ENCODE assay signal across 10 cellular contexts in the genomic region with DNA sequence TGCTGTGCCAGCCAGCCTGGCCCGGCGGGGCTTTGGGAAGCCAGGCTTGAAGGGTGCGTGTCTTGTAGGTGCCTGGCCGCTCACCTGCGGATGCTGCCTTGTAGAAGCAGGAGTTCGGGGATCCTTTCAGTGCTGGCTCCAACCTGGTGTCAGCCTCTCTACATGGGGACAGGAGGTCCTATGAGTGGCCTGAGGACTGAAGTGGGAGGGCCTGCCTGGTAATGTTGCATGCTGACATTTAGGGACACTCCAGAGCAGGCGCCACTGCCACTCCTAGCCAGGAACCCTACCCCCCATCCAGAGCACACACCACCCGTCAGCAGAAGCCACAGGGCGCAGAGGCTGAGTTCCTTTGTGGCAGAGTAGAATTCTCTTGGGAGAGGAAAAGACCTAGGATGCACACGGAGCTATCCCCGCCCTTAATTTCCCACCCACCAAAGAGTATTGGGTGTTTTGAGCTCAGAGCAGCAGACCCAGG. TPM values are rescaled to one million over a fixed set of nuclear protein-coding genes. Genes with fewer than 3 reads are reported as not detected.
DNase-seq lines count a peak whose midpoint lies in the region; ATAC-seq and TF ChIP-seq lines count a peak whose summit lies in the region.
"Had no signal": no experiment of that assay in that cellular context is flagged by ENCODE, and none has a peak within 500 bp of the region (broad histone marks: within the 10 kb centered on the region; RNA-seq: fewer than 3 reads in every experiment).

No MANE protein-coding gene starts in this region.

- peak overlapping the region; percentile 87 for H3K4me3 Mint-ChIP-seq in glutamatergic neuron (ENCODE audit: unreplicated experiment)
- H3K4me3 Mint-ChIP-seq: T-helper 1 cell treated with Interleukin-12 subunit alpha and Interleukin-12 subunit beta and Interleukin-4 antibody, amounts not matched to agents 30 μg/mL and 1 μg/mL, for 36 hours had no signal

- H3K4me3 ChIP-seq in HEK293 (ENCODE audit: low read depth, low read length) (peak overlapping the region; percentile 32), WI38 (ENCODE audit: low read depth, low read length) (peak overlapping the region; percentile 58), psoas muscle (peak overlapping the region; percentile 22)
- H3K4me3 ChIP-seq: colonic mucosa had no signal

- CTCF ChIA-PET in HEK293 (lab: Yijun Ruan, JAX): interaction anchor here (1.5 kb wide), 1 partner anchor 66 kb away, joined by 3 read pairs; no protein-coding TSS in a partner anchor

- H3K27me3 Mint-ChIP-seq in glutamatergic neuron (ENCODE audit: unreplicated experiment): peaks cover 4% of the 10 kb centered on the region

- H3K27ac Mint-ChIP-seq in glutamatergic neuron (ENCODE audit: unreplicated experiment): peak overlapping the region; percentile 72
- H3K27ac Mint-ChIP-seq: T-helper 1 cell treated with Interleukin-12 subunit alpha and Interleukin-12 subunit beta and Interleukin-4 antibody, amounts not matched to agents 30 μg/mL and 1 μg/mL, for 36 hours had no signal

- WGBS in psoas muscle, 3 donors: 31 to 47% (median 36%) methylated on average over 11 of the region's 11 CpGs

- peaks cover 0 to 34% (median 10%) of the 10 kb centered on the region in 3 donors for H3K27me3 ChIP-seq in psoas muscle (ENCODE audit: insufficient read depth in 3 of 3, low read length in 2 of 3)

- POLR2A ChIA-PET in HEK293 (lab: Yijun Ruan, JAX): no interaction called here

- TF ChIP-seq CTCF in HEK293 (tag by site-specific recombination; IDR thresholded peaks at IDR 0.05): no peak
- TF ChIP-seq CTCF in WI38 (IDR thresholded peaks at IDR 0.05; ENCODE audit: low read depth, low read length): no peak
- TF ChIP-seq CTCF in glutamatergic neuron (IDR thresholded peaks at IDR 0.05; ENCODE audit: partially characterized antibody, unreplicated experiment): no peak
- TF ChIP-seq CTCF in psoas muscle (IDR thresholded peaks at IDR 0.05): no peak

- no peaks in the 10 kb centered on the region for H3K36me3 Mint-ChIP-seq in glutamatergic neuron (ENCODE audit: unreplicated experiment)

- intact Hi-C loops in psoas muscle (cut with DNase I): no loop called here

- ATAC-seq in psoas muscle: no peak
- ATAC-seq in GM21360 (IDR thresholded peaks at IDR 0.05; ENCODE audit: unreplicated experiment): no peak
- ATAC-seq in GM21786 (IDR thresholded peaks at IDR 0.05; ENCODE audit: unreplicated experiment): no peak

- no peaks in the 10 kb centered on the region for H3K36me3 ChIP-seq in HEK293 (ENCODE audit: control insufficient read depth in 2 of 2, insufficient read depth in 1 of 2, low read length in 2 of 2)
- no peaks in the 10 kb centered on the region for H3K36me3 ChIP-seq in psoas muscle (ENCODE audit: insufficient read depth in 1 of 2, low read depth in 1 of 2)
- H3K36me3 ChIP-seq: colonic mucosa had no signal

- H3K9me3 ChIP-seq in HEK293 (ENCODE audit: control insufficient read depth, insufficient read depth, low read depth, low read length): no peaks in the 10 kb centered on the region
- no peaks in the 10 kb centered on the region for H3K9me3 ChIP-seq in psoas muscle
- H3K9me3 ChIP-seq: colonic mucosa had no signal

- H3K27ac ChIP-seq in HEK293 (ENCODE audit: extremely low read depth, low read depth, low read length) (no peak overlapping the region), psoas muscle (no peak overlapping the region)
- H3K27ac ChIP-seq: colonic mucosa, parathyroid adenoma had no signal

- DNase-seq in glutamatergic neuron (no peak), psoas muscle (no peak), RPMI8226 (no peak)

- H3K4me1 ChIP-seq in HEK293 (ENCODE audit: control insufficient read depth, insufficient read depth, low read length) (0 out of 2 replicates have a peak, but pooled peaks cover 3% of the 10 kb centered on the region), psoas muscle (no peaks in the 10 kb centered on the region)
- H3K4me1 ChIP-seq: colonic mucosa had no signal

- H3K9me3 Mint-ChIP-seq in glutamatergic neuron (ENCODE audit: unreplicated experiment): peaks cover 3% of the 10 kb centered on the region
- H3K9me3 Mint-ChIP-seq: T-helper 1 cell treated with Interleukin-12 subunit alpha and Interleukin-12 subunit beta and Interleukin-4 antibody, amounts not matched to agents 30 μg/mL and 1 μg/mL, for 36 hours had no signal

- no peaks in the 10 kb centered on the region for H3K4me1 Mint-ChIP-seq in glutamatergic neuron (ENCODE audit: low read depth, unreplicated experiment)

TF ChIP-seq in HEK293, 187 proteins besides CTCF, POLR2A, EP300 and RAD21 (continues in another document):
- TF ChIP-seq GLIS2 (tag by site-specific recombination; IDR thresholded peaks at IDR 0.05): peak; percentile 39; the same call in 1 of the 2 replicates
- TF ChIP-seq, protein P1, sequence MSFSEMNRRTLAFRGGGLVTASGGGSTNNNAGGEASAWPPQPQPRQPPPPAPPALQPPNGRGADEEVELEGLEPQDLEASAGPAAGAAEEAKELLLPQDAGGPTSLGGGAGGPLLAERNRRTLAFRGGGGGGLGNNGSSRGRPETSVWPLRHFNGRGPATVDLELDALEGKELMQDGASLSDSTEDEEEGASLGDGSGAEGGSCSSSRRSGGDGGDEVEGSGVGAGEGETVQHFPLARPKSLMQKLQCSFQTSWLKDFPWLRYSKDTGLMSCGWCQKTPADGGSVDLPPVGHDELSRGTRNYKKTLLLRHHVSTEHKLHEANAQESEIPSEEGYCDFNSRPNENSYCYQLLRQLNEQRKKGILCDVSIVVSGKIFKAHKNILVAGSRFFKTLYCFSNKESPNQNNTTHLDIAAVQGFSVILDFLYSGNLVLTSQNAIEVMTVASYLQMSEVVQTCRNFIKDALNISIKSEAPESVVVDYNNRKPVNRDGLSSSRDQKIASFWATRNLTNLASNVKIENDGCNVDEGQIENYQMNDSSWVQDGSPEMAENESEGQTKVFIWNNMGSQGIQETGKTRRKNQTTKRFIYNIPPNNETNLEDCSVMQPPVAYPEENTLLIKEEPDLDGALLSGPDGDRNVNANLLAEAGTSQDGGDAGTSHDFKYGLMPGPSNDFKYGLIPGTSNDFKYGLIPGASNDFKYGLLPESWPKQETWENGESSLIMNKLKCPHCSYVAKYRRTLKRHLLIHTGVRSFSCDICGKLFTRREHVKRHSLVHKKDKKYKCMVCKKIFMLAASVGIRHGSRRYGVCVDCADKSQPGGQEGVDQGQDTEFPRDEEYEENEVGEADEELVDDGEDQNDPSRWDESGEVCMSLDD (tag by site-specific recombination; IDR thresholded peaks at IDR 0.05): no peak
- TF ChIP-seq, protein P2, sequence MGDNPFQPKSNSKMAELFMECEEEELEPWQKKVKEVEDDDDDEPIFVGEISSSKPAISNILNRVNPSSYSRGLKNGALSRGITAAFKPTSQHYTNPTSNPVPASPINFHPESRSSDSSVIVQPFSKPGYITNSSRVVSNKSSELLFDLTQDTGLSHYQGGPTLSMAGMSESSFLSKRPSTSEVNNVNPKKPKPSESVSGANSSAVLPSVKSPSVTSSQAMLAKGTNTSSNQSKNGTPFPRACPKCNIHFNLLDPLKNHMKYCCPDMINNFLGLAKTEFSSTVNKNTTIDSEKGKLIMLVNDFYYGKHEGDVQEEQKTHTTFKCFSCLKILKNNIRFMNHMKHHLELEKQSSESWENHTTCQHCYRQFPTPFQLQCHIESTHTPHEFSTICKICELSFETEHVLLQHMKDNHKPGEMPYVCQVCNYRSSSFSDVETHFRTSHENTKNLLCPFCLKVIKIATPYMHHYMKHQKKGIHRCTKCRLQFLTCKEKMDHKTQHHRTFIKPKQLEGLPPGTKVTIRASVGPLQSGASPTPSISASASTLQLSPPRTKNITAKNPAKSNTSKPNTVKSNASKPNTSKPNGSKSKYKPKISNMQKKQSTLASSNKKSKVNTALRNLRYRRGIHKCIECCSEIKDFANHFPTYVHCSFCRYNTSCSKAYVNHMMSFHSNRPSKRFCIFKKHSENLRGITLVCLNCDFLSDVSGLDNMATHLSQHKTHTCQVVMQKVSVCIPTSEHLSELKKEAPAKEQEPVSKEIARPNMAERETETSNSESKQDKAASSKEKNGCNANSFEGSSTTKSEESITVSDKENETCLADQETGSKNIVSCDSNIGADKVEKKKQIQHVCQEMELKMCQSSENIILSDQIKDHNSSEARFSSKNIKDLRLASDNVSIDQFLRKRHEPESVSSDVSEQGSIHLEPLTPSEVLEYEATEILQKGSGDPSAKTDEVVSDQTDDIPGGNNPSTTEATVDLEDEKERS (tag by site-specific recombination; IDR thresholded peaks at IDR 0.05): no peak
- TF ChIP-seq ZNF621 (tag by site-specific recombination; IDR thresholded peaks at IDR 0.05): no peak
- TF ChIP-seq, protein P3, sequence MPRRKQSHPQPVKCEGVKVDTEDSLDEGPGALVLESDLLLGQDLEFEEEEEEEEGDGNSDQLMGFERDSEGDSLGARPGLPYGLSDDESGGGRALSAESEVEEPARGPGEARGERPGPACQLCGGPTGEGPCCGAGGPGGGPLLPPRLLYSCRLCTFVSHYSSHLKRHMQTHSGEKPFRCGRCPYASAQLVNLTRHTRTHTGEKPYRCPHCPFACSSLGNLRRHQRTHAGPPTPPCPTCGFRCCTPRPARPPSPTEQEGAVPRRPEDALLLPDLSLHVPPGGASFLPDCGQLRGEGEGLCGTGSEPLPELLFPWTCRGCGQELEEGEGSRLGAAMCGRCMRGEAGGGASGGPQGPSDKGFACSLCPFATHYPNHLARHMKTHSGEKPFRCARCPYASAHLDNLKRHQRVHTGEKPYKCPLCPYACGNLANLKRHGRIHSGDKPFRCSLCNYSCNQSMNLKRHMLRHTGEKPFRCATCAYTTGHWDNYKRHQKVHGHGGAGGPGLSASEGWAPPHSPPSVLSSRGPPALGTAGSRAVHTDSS (tag by site-specific recombination; IDR thresholded peaks at IDR 0.05): no peak
- 0 out of 2 replicates have a peak, but pooled peaks have one; percentile 13 for TF ChIP-seq ZIC2 (tag by site-specific recombination; IDR thresholded peaks at IDR 0.05)
- TF ChIP-seq ZNF701 (tag by site-specific recombination; IDR thresholded peaks at IDR 0.05): no peak
- TF ChIP-seq SCRT2 (tag by site-specific recombination; IDR thresholded peaks at IDR 0.05): peak; percentile 37
- TF ChIP-seq, protein P4, sequence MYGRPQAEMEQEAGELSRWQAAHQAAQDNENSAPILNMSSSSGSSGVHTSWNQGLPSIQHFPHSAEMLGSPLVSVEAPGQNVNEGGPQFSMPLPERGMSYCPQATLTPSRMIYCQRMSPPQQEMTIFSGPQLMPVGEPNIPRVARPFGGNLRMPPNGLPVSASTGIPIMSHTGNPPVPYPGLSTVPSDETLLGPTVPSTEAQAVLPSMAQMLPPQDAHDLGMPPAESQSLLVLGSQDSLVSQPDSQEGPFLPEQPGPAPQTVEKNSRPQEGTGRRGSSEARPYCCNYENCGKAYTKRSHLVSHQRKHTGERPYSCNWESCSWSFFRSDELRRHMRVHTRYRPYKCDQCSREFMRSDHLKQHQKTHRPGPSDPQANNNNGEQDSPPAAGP (tag by site-specific recombination; IDR thresholded peaks at IDR 0.05): peak; percentile 28; the same call in 1 of the 2 replicates
- no peak for TF ChIP-seq GLI4 (tag by site-specific recombination; IDR thresholded peaks at IDR 0.05)
- TF ChIP-seq ZNF596 (tag by site-specific recombination; IDR thresholded peaks at IDR 0.05): no peak

RNA-seq across cellular contexts. Expression of a gene that starts 0.6 kb away (rescaled TPM):
- total RNA-seq in glutamatergic neuron (ENCODE audit: unreplicated experiment) (1.7 TPM), psoas muscle (under 1 TPM in 3 of 4 donors, not detected in 1; 0.10 to 0.19 (median 0.14) TPM)
- polyA plus RNA-seq in psoas muscle: under 1 TPM in 2 of 3 donors, not detected in 1; 0.01 to 0.08 TPM
